10 cellular contexts compared by ENCODE assay signal in genomic region chr13:78102121-78102677, GRCh38.
DNase-seq lines count a peak whose midpoint lies in the region; ATAC-seq and TF ChIP-seq lines count a peak whose summit lies in the region.
"Had no signal": no experiment of that assay in that cellular context is flagged by ENCODE, and none has a peak within 500 bp of the region (broad histone marks: within the 10 kb centered on the region; RNA-seq: fewer than 3 reads in every experiment).

No MANE protein-coding gene starts in this region.

- DNase-seq in NOMO-1 (lab: John Stamatoyannopoulos, UW; ENCODE audit: unreplicated experiment in 2 of 2) = peak; percentile 30 to 83
- peak; percentile 70 for DNase-seq in fibroblast of villous mesenchyme (ENCODE audit: low read depth)
- DNase-seq in stromal cell of bone marrow (ENCODE audit: low read depth) = peak; percentile 80
- DNase-seq in GOT3 (lab: John Stamatoyannopoulos, UW) = no peak
- DNase-seq in activated CD4-positive, alpha-beta T cell treated with anti-CD3 and anti-CD28 coated beads for 4 hours = no peak
- DNase-seq in NCI-H345 (lab: John Stamatoyannopoulos, UW) = no peak
- DNase-seq: naive B cell; stimulated activated naive CD4-positive, alpha-beta T cell treated with Interleukin-2 at 50 U/mL for 16 hours had no signal

- no peak for TF ChIP-seq CTCF in fibroblast of villous mesenchyme (IDR thresholded peaks at IDR 0.05; ENCODE audit: insufficient read depth, low read depth, low read length)

- peak; percentile 54 for ATAC-seq in GM18909 (IDR thresholded peaks at IDR 0.05; ENCODE audit: poor library complexity, unreplicated experiment)
- ATAC-seq in HG02970 (IDR thresholded peaks at IDR 0.05; ENCODE audit: low FRiP score, unreplicated experiment) = no peak

- no peak overlapping the region for H3K4me3 ChIP-seq in fibroblast of villous mesenchyme (ENCODE audit: low read depth, low read length)

Comparison
In these comparisons a context has a peak if more than half of its experiments do, and no peak if none do; other contexts are left out.
1. DNase-seq: peak in NOMO-1 (2 of 2), fibroblast of villous mesenchyme (single experiment) and stromal cell of bone marrow (single experiment); none in GOT3 (single experiment), activated CD4-positive, alpha-beta T cell treated with anti-CD3 and anti-CD28 coated beads for 4 hours (0 of 2) and NCI-H345 (single experiment).